18 cellular contexts compared by ENCODE assay signal in the genomic region with DNA sequence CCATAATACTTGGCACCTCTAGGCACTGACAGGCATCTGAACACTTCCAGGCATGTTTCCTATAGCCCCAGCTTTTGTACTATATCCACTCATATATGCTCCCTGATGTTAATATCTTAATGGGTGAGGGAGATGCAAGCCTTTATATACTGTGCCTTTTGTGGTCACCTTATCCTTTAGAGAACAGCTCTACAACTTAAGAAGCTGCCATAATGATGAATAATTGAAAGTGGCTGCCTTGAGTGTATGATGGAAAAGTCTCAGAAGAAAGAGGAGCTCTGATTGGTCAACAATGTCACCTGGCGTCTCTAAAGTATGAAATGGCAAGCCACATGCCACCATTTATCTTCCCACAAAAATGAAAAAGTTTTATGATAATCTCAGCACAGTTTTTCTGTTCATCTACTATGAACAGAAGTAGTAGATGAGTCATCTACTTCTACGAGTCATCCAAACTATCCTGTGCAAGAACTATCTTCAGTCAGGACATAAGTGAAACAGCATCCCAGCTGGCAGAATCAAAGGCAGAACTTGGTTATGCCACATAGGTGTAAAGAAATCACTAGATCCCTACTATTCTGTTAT.
DNase-seq lines count a peak whose midpoint lies in the region; ATAC-seq and TF ChIP-seq lines count a peak whose summit lies in the region.
"Had no signal": no experiment of that assay in that cellular context is flagged by ENCODE, and none has a peak within 500 bp of the region (broad histone marks: within the 10 kb centered on the region; RNA-seq: fewer than 3 reads in every experiment).

No MANE protein-coding gene starts in this region.

- no peak overlapping the region for H2AFZ ChIP-seq in DND-41 (ENCODE audit: low read depth, low read length)
- no peak overlapping the region for H2AFZ ChIP-seq in mesenchymal stem cell (ENCODE audit: low read depth, low read length)

- no peak overlapping the region for H2BK120ac ChIP-seq in mesenchymal stem cell (ENCODE audit: low read depth, low read length)

- no peak overlapping the region for H2BK15ac ChIP-seq in mesenchymal stem cell (ENCODE audit: low read depth, poor library complexity, severe bottlenecking)

- no peak overlapping the region for H3K14ac ChIP-seq in mesenchymal stem cell (ENCODE audit: low read length in 2 of 2)

- intact Hi-C loops in activated naive CD4-positive, alpha-beta T cell treated with anti-CD3 and anti-CD28 coated beads for 36 hours (cut with micrococcal nuclease): loop anchor here (1.0 kb wide), 2 partner anchors 12 to 48 kb away; no protein-coding TSS in a partner anchor
- intact Hi-C loops in ovary (cut with DNase I): no loop called here

- H3K27ac Mint-ChIP-seq in activated naive CD4-positive, alpha-beta T cell treated with anti-CD3 and anti-CD28 coated beads for 36 hours: no peak overlapping the region
- H3K27ac Mint-ChIP-seq in activated naive CD4-positive, alpha-beta T cell treated with anti-CD3 and anti-CD28 coated beads, Interleukin-2, amount 10 ng/mL, durations not matched to agents 7 days and 5 days: no peak overlapping the region
- H3K27ac Mint-ChIP-seq in activated T-helper 17 cell treated with anti-CD3 and anti-CD28 coated beads, Interleukin-2, amount 50 U/mL, for 72 hours: no peak overlapping the region
- H3K27ac Mint-ChIP-seq: CD8-positive, alpha-beta memory T cell had no signal

- no peaks in the 10 kb centered on the region for H3K9me3 ChIP-seq in DND-41 (ENCODE audit: insufficient read depth, low read length, severe bottlenecking)
- peaks cover 4% of the 10 kb centered on the region for H3K9me3 ChIP-seq in mesenchymal stem cell (ENCODE audit: control insufficient read depth, low read length)
- no peaks in the 10 kb centered on the region for H3K9me3 ChIP-seq in ovary

- no peaks in the 10 kb centered on the region for H3K36me3 Mint-ChIP-seq in activated naive CD4-positive, alpha-beta T cell treated with anti-CD3 and anti-CD28 coated beads for 36 hours (ENCODE audit: low read depth)
- no peaks in the 10 kb centered on the region for H3K36me3 Mint-ChIP-seq in activated naive CD4-positive, alpha-beta T cell treated with anti-CD3 and anti-CD28 coated beads, Interleukin-2, amount 10 ng/mL, durations not matched to agents 7 days and 5 days
- H3K36me3 Mint-ChIP-seq in activated T-helper 17 cell treated with anti-CD3 and anti-CD28 coated beads, Interleukin-2, amount 50 U/mL, for 72 hours (ENCODE audit: low read depth): no peaks in the 10 kb centered on the region

- no peak overlapping the region for H4K91ac ChIP-seq in mesenchymal stem cell (ENCODE audit: low read length)

- 10% methylated on average over 1 of the region's 2 CpGs for WGBS in mesenchymal stem cell
- 76 to 84% (median 80%) methylated on average over 2 of the region's 2 CpGs for WGBS in ovary, 3 donors

- no peak overlapping the region for H4K8ac ChIP-seq in mesenchymal stem cell (ENCODE audit: low read length)

- H3K27me3 ChIP-seq in DND-41 (ENCODE audit: insufficient read depth, low read length, poor library complexity) (no peaks in the 10 kb centered on the region), mesenchymal stem cell (ENCODE audit: control insufficient read depth in 1 of 2, insufficient read depth in 1 of 2, low read length in 2 of 2) (no peaks in the 10 kb centered on the region), ovary (no peaks in the 10 kb centered on the region)
- H3K27me3 ChIP-seq: BLaER1 treated with 17β-estradiol and CSF1 and Interleukin-3, amounts not matched to agents 10 nM and 100 nM had no signal

- H2BK12ac ChIP-seq in mesenchymal stem cell (ENCODE audit: low read length in 2 of 2): no peak overlapping the region

- TF ChIP-seq POLR2A in ovary (IDR thresholded peaks at IDR 0.05): no peak

- H3K79me1 ChIP-seq in mesenchymal stem cell (replicated peaks; ENCODE audit: low read length, poor library complexity, severe bottlenecking): no peaks in the 10 kb centered on the region

- no peak overlapping the region for H3K18ac ChIP-seq in mesenchymal stem cell (ENCODE audit: low read depth in 1 of 2, low read length in 2 of 2)

- no peak overlapping the region for H3K23ac ChIP-seq in mesenchymal stem cell (ENCODE audit: low read length in 2 of 2)

- no peak overlapping the region for H2BK5ac ChIP-seq in mesenchymal stem cell (ENCODE audit: low read depth, low read length, poor library complexity, severe bottlenecking)

- H3K27ac ChIP-seq in DND-41 (ENCODE audit: low read length): no peak overlapping the region
- H3K27ac ChIP-seq in mesenchymal stem cell (ENCODE audit: low read length, poor library complexity, severe bottlenecking): no peak overlapping the region
- H3K27ac ChIP-seq in ovary: no peak overlapping the region
- H3K27ac ChIP-seq: BLaER1 treated with 17β-estradiol and CSF1 and Interleukin-3, amounts not matched to agents 10 nM and 100 nM had no signal

- H2AK5ac ChIP-seq in mesenchymal stem cell (ENCODE audit: low read length, severe bottlenecking): no peak overlapping the region

- H3K9ac ChIP-seq in DND-41 (ENCODE audit: low read depth, low read length) (no peak overlapping the region), mesenchymal stem cell (ENCODE audit: low read length) (no peak overlapping the region)
- H3K9ac ChIP-seq: BLaER1 treated with 17β-estradiol and CSF1 and Interleukin-3, amounts not matched to agents 10 nM and 100 nM had no signal

- H4K20me1 ChIP-seq in DND-41 (ENCODE audit: insufficient read depth, low read length): no peaks in the 10 kb centered on the region
- H4K20me1 ChIP-seq: BLaER1 treated with 17β-estradiol and CSF1 and Interleukin-3, amounts not matched to agents 10 nM and 100 nM had no signal

- no peaks in the 10 kb centered on the region for H3K27me3 Mint-ChIP-seq in activated naive CD4-positive, alpha-beta T cell treated with anti-CD3 and anti-CD28 coated beads for 36 hours (ENCODE audit: low read depth)
- no peaks in the 10 kb centered on the region for H3K27me3 Mint-ChIP-seq in activated naive CD4-positive, alpha-beta T cell treated with anti-CD3 and anti-CD28 coated beads, Interleukin-2, amount 10 ng/mL, durations not matched to agents 7 days and 5 days
- no peaks in the 10 kb centered on the region for H3K27me3 Mint-ChIP-seq in activated T-helper 17 cell treated with anti-CD3 and anti-CD28 coated beads, Interleukin-2, amount 50 U/mL, for 72 hours
- H3K27me3 Mint-ChIP-seq: CD8-positive, alpha-beta memory T cell had no signal

- no peak overlapping the region for H3K4me3 Mint-ChIP-seq in activated naive CD4-positive, alpha-beta T cell treated with anti-CD3 and anti-CD28 coated beads for 36 hours
- H3K4me3 Mint-ChIP-seq in activated naive CD4-positive, alpha-beta T cell treated with anti-CD3 and anti-CD28 coated beads, Interleukin-2, amount 10 ng/mL, durations not matched to agents 7 days and 5 days: no peak overlapping the region
- no peak overlapping the region for H3K4me3 Mint-ChIP-seq in activated T-helper 17 cell treated with anti-CD3 and anti-CD28 coated beads, Interleukin-2, amount 50 U/mL, for 72 hours
- H3K4me3 Mint-ChIP-seq: CD8-positive, alpha-beta memory T cell had no signal

- H3K4me1 Mint-ChIP-seq in activated naive CD4-positive, alpha-beta T cell treated with anti-CD3 and anti-CD28 coated beads for 36 hours (ENCODE audit: low read depth): peaks cover 15% of the 10 kb centered on the region
- no peaks in the 10 kb centered on the region for H3K4me1 Mint-ChIP-seq in activated naive CD4-positive, alpha-beta T cell treated with anti-CD3 and anti-CD28 coated beads, Interleukin-2, amount 10 ng/mL, durations not matched to agents 7 days and 5 days
- no peaks in the 10 kb centered on the region for H3K4me1 Mint-ChIP-seq in activated T-helper 17 cell treated with anti-CD3 and anti-CD28 coated beads, Interleukin-2, amount 50 U/mL, for 72 hours
- H3K4me1 Mint-ChIP-seq: CD8-positive, alpha-beta memory T cell had no signal

- TF ChIP-seq EP300 in ovary (IDR thresholded peaks at IDR 0.05): no peak

- peak; percentile 41 for DNase-seq in activated naive CD4-positive, alpha-beta T cell treated with anti-CD3 and anti-CD28 coated beads for 36 hours
- no peak for DNase-seq in activated naive CD4-positive, alpha-beta T cell treated with anti-CD3 and anti-CD28 coated beads, Interleukin-2, amount 10 ng/mL, durations not matched to agents 7 days and 5 days
- DNase-seq in DND-41: no peak
- DNase-seq in mesenchymal stem cell: peak; percentile 27
- no peak for DNase-seq in C1 segment of cervical spinal cord (lab: John Stamatoyannopoulos, UW)
- no peak for DNase-seq in ovary
- DNase-seq: CD8-positive, alpha-beta memory T cell; DMS79; KBM-7; NCI-H1694 treated with DMSO at 0.1 percent for 48 hours; NCI-H510A; NCI-H748 treated with DMSO at 0.1 percent for 48 hours; NK-92 treated with Interleukin-12 subunit alpha and Interleukin-12 subunit beta, amount 100 ng/mL, for 24 hours; Right ventricle myocardium superior had no signal

- H3K79me2 ChIP-seq in DND-41 (ENCODE audit: insufficient read depth, low read length): no peaks in the 10 kb centered on the region

- CTCF ChIA-PET in activated naive CD4-positive, alpha-beta T cell treated with anti-CD3 and anti-CD28 coated beads for 36 hours (lab: Charles Lee): interaction anchor here (1.1 kb wide), 1 partner anchor 9 kb away, joined by 3 read pairs; no protein-coding TSS in a partner anchor
- CTCF ChIA-PET in activated naive CD4-positive, alpha-beta T cell treated with anti-CD3 and anti-CD28 coated beads, Interleukin-2, amount 10 ng/mL, durations not matched to agents 7 days and 5 days (lab: Charles Lee): no interaction called here

- peak; percentile 31; the same call in 2 of the 3 replicates for ATAC-seq in DND-41 (ENCODE audit: insufficient read depth, low read depth)
- peak; percentile 52 for ATAC-seq in activated T-helper 17 cell treated with anti-CD3 and anti-CD28 coated beads, Interleukin-2, amount 50 U/mL, for 72 hours (replicated peaks)
- ATAC-seq in HG02973 (IDR thresholded peaks at IDR 0.05; ENCODE audit: unreplicated experiment): no peak
- ATAC-seq: HepG2 had no signal

- H3K4ac ChIP-seq in mesenchymal stem cell (ENCODE audit: low read depth in 1 of 2, low read length in 2 of 2): no peak overlapping the region

- peaks cover 2% of the 10 kb centered on the region for H3K9me3 Mint-ChIP-seq in activated naive CD4-positive, alpha-beta T cell treated with anti-CD3 and anti-CD28 coated beads for 36 hours
- peaks cover 7% of the 10 kb centered on the region for H3K9me3 Mint-ChIP-seq in activated naive CD4-positive, alpha-beta T cell treated with anti-CD3 and anti-CD28 coated beads, Interleukin-2, amount 10 ng/mL, durations not matched to agents 7 days and 5 days
- H3K9me3 Mint-ChIP-seq in activated T-helper 17 cell treated with anti-CD3 and anti-CD28 coated beads, Interleukin-2, amount 50 U/mL, for 72 hours: peaks cover 6% of the 10 kb centered on the region

- H3K4me2 ChIP-seq in DND-41 (ENCODE audit: insufficient read depth, low read length): no peak overlapping the region
- H3K4me2 ChIP-seq in mesenchymal stem cell (ENCODE audit: low read length, poor library complexity, severe bottlenecking): no peak overlapping the region
- H3K4me2 ChIP-seq: BLaER1 treated with 17β-estradiol and CSF1 and Interleukin-3, amounts not matched to agents 10 nM and 100 nM had no signal

- H3K4me1 ChIP-seq in DND-41 (ENCODE audit: insufficient read depth, low read length) (no peaks in the 10 kb centered on the region), mesenchymal stem cell (ENCODE audit: control insufficient read depth, insufficient read depth, low read depth, low read length) (no peaks in the 10 kb centered on the region), ovary (ENCODE audit: insufficient read depth) (no peaks in the 10 kb centered on the region)

- no peak overlapping the region for H3K4me3 ChIP-seq in DND-41 (ENCODE audit: low read depth in 1 of 2, low read length in 2 of 2)
- no peak overlapping the region for H3K4me3 ChIP-seq in mesenchymal stem cell (ENCODE audit: insufficient read depth in 1 of 2, low read depth in 1 of 2, low read length in 2 of 2)
- H3K4me3 ChIP-seq in ovary: no peak overlapping the region
- H3K4me3 ChIP-seq: BLaER1 treated with 17β-estradiol and CSF1 and Interleukin-3, amounts not matched to agents 10 nM and 100 nM had no signal

- TF ChIP-seq CTCF in DND-41 (IDR thresholded peaks at IDR 0.05; ENCODE audit: borderline replicate concordance, extremely low read depth, low read length, poor library complexity, severe bottlenecking): no peak
- TF ChIP-seq CTCF in ovary (IDR thresholded peaks at IDR 0.05): no peak

- no peaks in the 10 kb centered on the region for H3K36me3 ChIP-seq in DND-41 (ENCODE audit: insufficient read depth, low read length)
- no peaks in the 10 kb centered on the region for H3K36me3 ChIP-seq in mesenchymal stem cell (ENCODE audit: control insufficient read depth in 1 of 2, insufficient read depth in 2 of 2, low read depth in 1 of 2, low read length in 2 of 2)
- no peaks in the 10 kb centered on the region for H3K36me3 ChIP-seq in ovary

Comparison
In these comparisons a context has a peak if more than half of its experiments do, and no peak if none do; other contexts are left out.
1. DNase-seq: peak in activated naive CD4-positive, alpha-beta T cell treated with anti-CD3 and anti-CD28 coated beads for 36 hours (single experiment) and mesenchymal stem cell (single experiment); none in activated naive CD4-positive, alpha-beta T cell treated with anti-CD3 and anti-CD28 coated beads, Interleukin-2, amount 10 ng/mL, durations not matched to agents 7 days and 5 days (single experiment), DND-41 (single experiment), C1 segment of cervical spinal cord (0 of 14) and ovary (0 of 5).